In the genomic region with DNA sequence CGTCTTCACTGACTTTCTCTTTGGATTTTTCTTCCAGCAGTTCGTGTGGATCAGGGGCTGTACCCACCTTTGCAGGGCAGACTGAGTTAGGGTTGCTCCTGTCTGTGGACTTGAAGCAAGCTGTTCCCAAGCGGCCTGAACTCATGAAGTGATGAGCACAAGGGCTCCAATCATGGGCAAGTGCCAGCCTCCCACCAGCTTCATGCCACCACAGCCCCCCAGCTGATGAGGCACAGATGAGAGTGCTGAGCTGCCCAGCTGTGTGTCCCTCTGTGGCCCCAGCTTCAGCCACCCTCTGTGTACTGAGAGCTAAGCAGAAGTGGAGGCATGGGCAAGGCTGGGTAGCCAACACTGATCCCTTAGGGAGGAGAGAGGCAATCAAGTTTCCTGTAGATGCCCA, we compare ENCODE assay signal across 33 cellular contexts. TPM values are rescaled to one million over a fixed set of nuclear protein-coding genes. Genes with fewer than 3 reads are reported as not detected.
"Had no signal": no experiment of that assay in that cellular context is flagged by ENCODE, and none has a peak within 500 bp of the region (broad histone marks: within the 10 kb centered on the region; RNA-seq: fewer than 3 reads in every experiment).

No MANE protein-coding gene starts in this region.

- H3K4me1 ChIP-seq: breast epithelium had no signal

- H3K27ac Mint-ChIP-seq: activated CD4-positive, alpha-beta memory T cell treated with anti-CD3 and anti-CD28 coated beads for 36 hours; activated naive CD4-positive, alpha-beta T cell treated with anti-CD3 and anti-CD28 coated beads for 36 hours; activated naive CD8-positive, alpha-beta T cell treated with anti-CD3 and anti-CD28 coated beads, Interleukin-2, amount 10 ng/mL, durations not matched to agents 7 days and 5 days; activated T-helper 17 cell treated with anti-CD3 and anti-CD28 coated beads, Interleukin-2, amount 50 U/mL, for 72 hours had no signal

- H3K4me3 Mint-ChIP-seq: activated CD4-positive, alpha-beta memory T cell treated with anti-CD3 and anti-CD28 coated beads for 36 hours; activated CD4-positive, alpha-beta T cell treated with anti-CD3 and anti-CD28 coated beads, Interleukin-2, amount 10 ng/mL, durations not matched to agents 7 days and 5 days; activated naive CD4-positive, alpha-beta T cell treated with anti-CD3 and anti-CD28 coated beads for 36 hours; activated naive CD8-positive, alpha-beta T cell treated with anti-CD3 and anti-CD28 coated beads, Interleukin-2, amount 10 ng/mL, durations not matched to agents 7 days and 5 days; activated T-helper 17 cell treated with anti-CD3 and anti-CD28 coated beads, Interleukin-2, amount 50 U/mL, for 72 hours had no signal

- ATAC-seq: activated T-helper 17 cell treated with anti-CD3 and anti-CD28 coated beads, Interleukin-2, amount 50 U/mL, for 72 hours; Panc1 had no signal

- H3K36me3 ChIP-seq: adrenal gland, breast epithelium had no signal

- DNase-seq: activated CD4-positive, alpha-beta memory T cell treated with anti-CD3 and anti-CD28 coated beads for 36 hours; activated CD4-positive, alpha-beta T cell treated with anti-CD3 and anti-CD28 coated beads, Interleukin-2, amount 10 ng/mL, durations not matched to agents 7 days and 5 days; activated CD4-positive, CD25-positive, alpha-beta regulatory T cell; activated CD8-positive, alpha-beta memory T cell treated with anti-CD3 and anti-CD28 coated beads for 24 hours; activated gamma-delta T cell; activated naive CD4-positive, alpha-beta T cell treated with anti-CD3 and anti-CD28 coated beads for 36 hours; activated naive CD8-positive, alpha-beta T cell treated with anti-CD3 and anti-CD28 coated beads, Interleukin-2, amount 10 ng/mL, durations not matched to agents 7 days and 5 days; activated T-cell treated with anti-CD3 and anti-CD28 coated beads, Interleukin-2, amount 50 U/mL, for 48 hours; adrenal gland; anterior cingulate cortex; caudate nucleus; NCI-H1092; NCI-H1417; NCI-H2029; NCI-H2107; NCI-H345; NCI-H510A; NCI-H526 treated with DMSO at 0.1 percent for 48 hours; NCI-H82; NK-92 treated with Interleukin-12 subunit alpha and Interleukin-12 subunit beta, amount 100 ng/mL, for 24 hours; OCI-M1; RPMI8226; SHP77; SW 1271; T1000 had no signal

- H3K4me3 ChIP-seq: adrenal gland, breast epithelium, SJSA1 had no signal

- H3K9me3 Mint-ChIP-seq: activated CD4-positive, alpha-beta memory T cell treated with anti-CD3 and anti-CD28 coated beads for 36 hours; activated CD4-positive, alpha-beta T cell treated with anti-CD3 and anti-CD28 coated beads, Interleukin-2, amount 10 ng/mL, durations not matched to agents 7 days and 5 days; activated naive CD4-positive, alpha-beta T cell treated with anti-CD3 and anti-CD28 coated beads for 36 hours; activated naive CD8-positive, alpha-beta T cell treated with anti-CD3 and anti-CD28 coated beads, Interleukin-2, amount 10 ng/mL, durations not matched to agents 7 days and 5 days; activated T-helper 17 cell treated with anti-CD3 and anti-CD28 coated beads, Interleukin-2, amount 50 U/mL, for 72 hours had no signal

- H3K27me3 ChIP-seq: adrenal gland, breast epithelium, SJSA1 had no signal

- H3K27ac ChIP-seq: adrenal gland, breast epithelium, KMS-11, SJSA1 had no signal

- H3K9me3 ChIP-seq: adrenal gland, breast epithelium, SJSA1 had no signal

- H3K27me3 Mint-ChIP-seq: activated CD4-positive, alpha-beta memory T cell treated with anti-CD3 and anti-CD28 coated beads for 36 hours; activated T-helper 17 cell treated with anti-CD3 and anti-CD28 coated beads, Interleukin-2, amount 50 U/mL, for 72 hours had no signal

- H3K36me3 Mint-ChIP-seq: activated CD4-positive, alpha-beta memory T cell treated with anti-CD3 and anti-CD28 coated beads for 36 hours had no signal

RNA-seq across cellular contexts. Expression of gene ANKRD63, which starts 28.1 kb away (rescaled TPM):
- total RNA-seq: activated CD4-positive, alpha-beta memory T cell treated with anti-CD3 and anti-CD28 coated beads for 36 hours; activated naive CD4-positive, alpha-beta T cell treated with anti-CD3 and anti-CD28 coated beads for 36 hours; activated T-helper 17 cell treated with anti-CD3 and anti-CD28 coated beads, Interleukin-2, amount 50 U/mL, for 72 hours; adrenal gland; breast epithelium; MCF 10A; T-helper 1 cell treated with Interleukin-12 subunit alpha and Interleukin-12 subunit beta and Interleukin-4 antibody, amounts not matched to agents 30 ng/mL and 1 ng/mL, for 36 hours had no signal
- polyA plus RNA-seq: adrenal gland had no signal

RNA-seq across cellular contexts. Expression of gene PHGR1, which starts 39.8 kb away (rescaled TPM):
- total RNA-seq: activated CD4-positive, alpha-beta memory T cell treated with anti-CD3 and anti-CD28 coated beads for 36 hours; activated CD4-positive, alpha-beta T cell treated with anti-CD3 and anti-CD28 coated beads, Interleukin-2, amount 10 ng/mL, durations not matched to agents 7 days and 5 days; activated naive CD4-positive, alpha-beta T cell treated with anti-CD3 and anti-CD28 coated beads for 36 hours; activated naive CD8-positive, alpha-beta T cell treated with anti-CD3 and anti-CD28 coated beads, Interleukin-2, amount 10 ng/mL, durations not matched to agents 7 days and 5 days; activated T-helper 17 cell treated with anti-CD3 and anti-CD28 coated beads, Interleukin-2, amount 50 U/mL, for 72 hours; cerebellum; MCF 10A; SJSA1; T-helper 1 cell treated with Interleukin-12 subunit alpha and Interleukin-12 subunit beta and Interleukin-4 antibody, amounts not matched to agents 30 ng/mL and 1 ng/mL, for 36 hours had no signal
